Comparison of ENCODE assay signal across 8 cellular contexts in genomic region chr16:80527297-80527696, GRCh38. TPM values are rescaled to one million over a fixed set of nuclear protein-coding genes. Genes with fewer than 3 reads are reported as not detected.
DNase-seq lines count a peak whose midpoint lies in the region; ATAC-seq lines count a peak whose summit lies in the region.

No MANE protein-coding gene starts in this region.

- DNase-seq in CD4-positive, alpha-beta memory T cell: peak in 4 of 5 donors; percentile 17 to 34 (median 30)
- DNase-seq in NCI-H69 (lab: John Stamatoyannopoulos, UW) (peak; percentile 4), left kidney (ENCODE audit: low read depth, low spot score) (peak; percentile 55), superior temporal gyrus (ENCODE audit: extremely low spot score) (no peak)
- DNase-seq in activated T-helper 1 cell treated with anti-CD3 and anti-CD28 coated beads, Interleukin-12 subunit alpha, Interleukin-12 subunit beta, Interleukin-2, Interleukin-4 antibody, amounts not matched to agents 30 ng/mL and 10 ng/mL and 1 ng/mL, durations not matched to agents 14 hours and 24 hours and 36 hours (ENCODE audit: low spot score): peak; percentile 64

- no peaks in the 10 kb centered on the region for H3K36me3 ChIP-seq in CD4-positive, alpha-beta memory T cell (ENCODE audit: insufficient read depth, low read length)

- no peak overlapping the region for H3K4me3 ChIP-seq in CD4-positive, alpha-beta memory T cell (ENCODE audit: low read length in 2 of 2)

- no peaks in the 10 kb centered on the region for H3K36me3 Mint-ChIP-seq in CD4-positive, alpha-beta memory T cell
- H3K36me3 Mint-ChIP-seq in activated T-helper 1 cell treated with anti-CD3 and anti-CD28 coated beads, Interleukin-12 subunit alpha, Interleukin-12 subunit beta, Interleukin-2, Interleukin-4 antibody, amounts not matched to agents 30 ng/mL and 10 ng/mL and 1 ng/mL, durations not matched to agents 14 hours and 24 hours and 36 hours (ENCODE audit: low read depth): peaks cover 2% of the 10 kb centered on the region

- H3K27ac Mint-ChIP-seq in CD4-positive, alpha-beta memory T cell: no peak overlapping the region
- no peak overlapping the region for H3K27ac Mint-ChIP-seq in activated T-helper 1 cell treated with anti-CD3 and anti-CD28 coated beads, Interleukin-12 subunit alpha, Interleukin-12 subunit beta, Interleukin-2, Interleukin-4 antibody, amounts not matched to agents 30 ng/mL and 10 ng/mL and 1 ng/mL, durations not matched to agents 14 hours and 24 hours and 36 hours

- ATAC-seq in GM21360 (IDR thresholded peaks at IDR 0.05; ENCODE audit: unreplicated experiment) (peak; percentile 82), HG03469 (IDR thresholded peaks at IDR 0.05; ENCODE audit: unreplicated experiment) (no peak), HG03342 (IDR thresholded peaks at IDR 0.05; ENCODE audit: unreplicated experiment) (no peak)

- no peaks in the 10 kb centered on the region for H3K27me3 Mint-ChIP-seq in CD4-positive, alpha-beta memory T cell
- H3K27me3 Mint-ChIP-seq in activated T-helper 1 cell treated with anti-CD3 and anti-CD28 coated beads, Interleukin-12 subunit alpha, Interleukin-12 subunit beta, Interleukin-2, Interleukin-4 antibody, amounts not matched to agents 30 ng/mL and 10 ng/mL and 1 ng/mL, durations not matched to agents 14 hours and 24 hours and 36 hours (ENCODE audit: insufficient read depth): no peaks in the 10 kb centered on the region

- CTCF ChIA-PET in CD4-positive, alpha-beta memory T cell (lab: Charles Lee; ENCODE audit: partially characterized antibody): interaction anchor here (0.7 to 5.6 kb wide), 42 partner anchors 9 to 306 kb away, joined by 3 to 60 read pairs (median 5); no protein-coding TSS in a partner anchor

- H3K4me1 ChIP-seq in CD4-positive, alpha-beta memory T cell (ENCODE audit: insufficient read depth, low read length): peaks cover 6% of the 10 kb centered on the region

- H3K27me3 ChIP-seq in CD4-positive, alpha-beta memory T cell (ENCODE audit: insufficient read depth, low read length): no peaks in the 10 kb centered on the region

- intact Hi-C loops in CD4-positive, alpha-beta memory T cell (cut with micrococcal nuclease): loop anchor here (2.0 to 10.0 kb wide), 3 partner anchors 54 to 1822 kb away; no protein-coding TSS in a partner anchor
- intact Hi-C loops in activated T-helper 1 cell treated with anti-CD3 and anti-CD28 coated beads, Interleukin-12 subunit alpha, Interleukin-12 subunit beta, Interleukin-2, Interleukin-4 antibody, amounts not matched to agents 30 ng/mL and 10 ng/mL and 1 ng/mL, durations not matched to agents 14 hours and 24 hours and 36 hours (cut with micrococcal nuclease): loop anchor here (1.0 to 10.0 kb wide), 12 partner anchors 60 to 1820 kb away; partner anchors contain the start of gene MAF

- no peaks in the 10 kb centered on the region for H3K9me3 ChIP-seq in CD4-positive, alpha-beta memory T cell (ENCODE audit: control insufficient read depth in 1 of 2, low read length in 2 of 2)

- no peak overlapping the region for H3K4me3 Mint-ChIP-seq in CD4-positive, alpha-beta memory T cell
- no peak overlapping the region for H3K4me3 Mint-ChIP-seq in activated T-helper 1 cell treated with anti-CD3 and anti-CD28 coated beads, Interleukin-12 subunit alpha, Interleukin-12 subunit beta, Interleukin-2, Interleukin-4 antibody, amounts not matched to agents 30 ng/mL and 10 ng/mL and 1 ng/mL, durations not matched to agents 14 hours and 24 hours and 36 hours

- H3K27ac ChIP-seq in CD4-positive, alpha-beta memory T cell (ENCODE audit: low read depth, low read length): no peak overlapping the region

- POLR2A ChIA-PET in CD4-positive, alpha-beta memory T cell (lab: Charles Lee; ENCODE audit: partially characterized antibody): interaction anchor here (1.0 to 1.9 kb wide), 4 partner anchors 13 to 298 kb away, joined by 3 to 7 read pairs (median 3); no protein-coding TSS in a partner anchor

- H3K9me3 Mint-ChIP-seq in CD4-positive, alpha-beta memory T cell: no peaks in the 10 kb centered on the region
- H3K9me3 Mint-ChIP-seq in activated T-helper 1 cell treated with anti-CD3 and anti-CD28 coated beads, Interleukin-12 subunit alpha, Interleukin-12 subunit beta, Interleukin-2, Interleukin-4 antibody, amounts not matched to agents 30 ng/mL and 10 ng/mL and 1 ng/mL, durations not matched to agents 14 hours and 24 hours and 36 hours: no peaks in the 10 kb centered on the region

- peaks cover 0 to 4% (median 2%) of the 10 kb centered on the region in 4 donors for H3K4me1 Mint-ChIP-seq in CD4-positive, alpha-beta memory T cell
- peaks cover 20% of the 10 kb centered on the region for H3K4me1 Mint-ChIP-seq in activated T-helper 1 cell treated with anti-CD3 and anti-CD28 coated beads, Interleukin-12 subunit alpha, Interleukin-12 subunit beta, Interleukin-2, Interleukin-4 antibody, amounts not matched to agents 30 ng/mL and 10 ng/mL and 1 ng/mL, durations not matched to agents 14 hours and 24 hours and 36 hours (ENCODE audit: low read depth)

RNA-seq across cellular contexts. Expression of gene DYNLRB2, which starts 13.5 kb away (rescaled TPM):
- under 1 TPM in 1 of 2 experiments, not detected in 1; 0.78 TPM for total RNA-seq in CD4-positive, alpha-beta memory T cell
- not detected for polyA plus RNA-seq in CD4-positive, alpha-beta memory T cell
- not detected in 2 replicates for total RNA-seq in activated T-helper 1 cell treated with anti-CD3 and anti-CD28 coated beads, Interleukin-12 subunit alpha, Interleukin-12 subunit beta, Interleukin-2, Interleukin-4 antibody, amounts not matched to agents 30 ng/mL and 10 ng/mL and 1 ng/mL, durations not matched to agents 14 hours and 24 hours and 36 hours
